3 cellular contexts compared by ENCODE assay signal in genomic region chr7:148686312-148686937, GRCh38.
TF ChIP-seq lines count a peak whose summit lies in the region.

No MANE protein-coding gene starts in this region.

TF ChIP-seq in A549, 52 proteins besides CTCF, POLR2A, EP300 and RAD21 (continues in another document):
- TF ChIP-seq FOSL2 (IDR thresholded peaks at IDR 0.05), result no peak
- no peak for TF ChIP-seq FOSL2 (CRISPR knock-in tag; IDR thresholded peaks at IDR 0.05)
- TF ChIP-seq TP53 (CRISPR knock-in tag; IDR thresholded peaks at IDR 0.05), result no peak
- no peak for TF ChIP-seq TFCP2L1 (CRISPR knock-in tag; IDR thresholded peaks at IDR 0.05)
- TF ChIP-seq EHF (CRISPR knock-in tag; IDR thresholded peaks at IDR 0.05), result no peak
- no peak for TF ChIP-seq HEYL (CRISPR knock-in tag; IDR thresholded peaks at IDR 0.05)
- no peak for TF ChIP-seq HOXA7 (CRISPR knock-in tag; IDR thresholded peaks at IDR 0.05)
- no peak for TF ChIP-seq JUNB (IDR thresholded peaks at IDR 0.05)
- TF ChIP-seq ZSCAN20 (CRISPR knock-in tag; IDR thresholded peaks at IDR 0.05), result no peak
- TF ChIP-seq HES2 (IDR thresholded peaks at IDR 0.05), result no peak
- TF ChIP-seq USF2 (IDR thresholded peaks at IDR 0.05), result no peak
- no peak for TF ChIP-seq RNF2 (IDR thresholded peaks at IDR 0.05; ENCODE audit: borderline replicate concordance, low read depth)
- no peak for TF ChIP-seq KDM5A (IDR thresholded peaks at IDR 0.05)
- TF ChIP-seq PBX3 (IDR thresholded peaks at IDR 0.05), result no peak
- TF ChIP-seq KDM1A (IDR thresholded peaks at IDR 0.05; ENCODE audit: low read depth), result no peak
- no peak for TF ChIP-seq SMC3 (IDR thresholded peaks at IDR 0.05)
- TF ChIP-seq FOSB (CRISPR knock-in tag; IDR thresholded peaks at IDR 0.05), result no peak
- no peak for TF ChIP-seq REST (IDR thresholded peaks at IDR 0.05)

TF ChIP-seq in HCT116, 20 proteins besides CTCF, POLR2A, EP300 and RAD21:
- TF ChIP-seq CEBPB (IDR thresholded peaks at IDR 0.05; ENCODE audit: low read depth) (no peak), YY1 (IDR thresholded peaks at IDR 0.05; ENCODE audit: extremely low read depth, insufficient replicate concordance, low read depth, low read length) (no peak), FOSL1 (IDR thresholded peaks at IDR 0.05; ENCODE audit: low read depth) (no peak), ELF1 (IDR thresholded peaks at IDR 0.05; ENCODE audit: borderline replicate concordance, low read depth) (no peak), EZH2 (IDR thresholded peaks at IDR 0.05) (no peak), MAX (IDR thresholded peaks at IDR 0.05) (no peak), ZNF274 (IDR thresholded peaks at IDR 0.05; ENCODE audit: low read depth, low read length) (no peak), SP1 (IDR thresholded peaks at IDR 0.05; ENCODE audit: low read depth) (no peak), ZFX (IDR thresholded peaks at IDR 0.05) (no peak), REST (IDR thresholded peaks at IDR 0.05; ENCODE audit: low read depth) (no peak), POLR2AphosphoS5 (IDR thresholded peaks at IDR 0.05; ENCODE audit: low read depth, low read length) (no peak), JUND (IDR thresholded peaks at IDR 0.05) (no peak), ZBTB33 (IDR thresholded peaks at IDR 0.05; ENCODE audit: extremely low read depth, insufficient replicate concordance, low read length) (no peak), SIN3A (IDR thresholded peaks at IDR 0.05; ENCODE audit: low read depth) (no peak), SRF (IDR thresholded peaks at IDR 0.05; ENCODE audit: low read depth) (no peak), EGR1 (IDR thresholded peaks at IDR 0.05; ENCODE audit: low read depth) (no peak), TCF7L2 (IDR thresholded peaks at IDR 0.05; ENCODE audit: borderline replicate concordance, extremely low read depth, insufficient read depth, insufficient read length) (no peak), CBX3 (IDR thresholded peaks at IDR 0.05; ENCODE audit: low read depth) (no peak), ATF3 (IDR thresholded peaks at IDR 0.05) (no peak), EZH2phosphoT487 (IDR thresholded peaks at IDR 0.05; ENCODE audit: borderline replicate concordance) (no peak)

TF ChIP-seq in H1, 55 proteins besides CTCF, POLR2A, EP300 and RAD21:
- TF ChIP-seq SIX5 (IDR thresholded peaks at IDR 0.05; ENCODE audit: low read depth, low read length) (no peak), EZH2 (IDR thresholded peaks at IDR 0.05; ENCODE audit: low read depth, low read length, severe bottlenecking) (no peak), SRF (IDR thresholded peaks at IDR 0.05; ENCODE audit: low read depth, low read length) (no peak), BRCA1 (IDR thresholded peaks at IDR 0.05; ENCODE audit: low read depth, low read length) (no peak), TCF12 (IDR thresholded peaks at IDR 0.05; ENCODE audit: low read depth, low read length) (no peak), BCL11A (IDR thresholded peaks at IDR 0.05; ENCODE audit: low read depth in 2 of 2, low read length in 2 of 2) (no peak), CHD2 (IDR thresholded peaks at IDR 0.05; ENCODE audit: low read length) (no peak), PHF8 (conservative IDR thresholded peaks at IDR 0.05; ENCODE audit: low read depth, low read length) (no peak), BACH1 (IDR thresholded peaks at IDR 0.05; ENCODE audit: low read length) (no peak), CTBP2 (IDR thresholded peaks at IDR 0.05; ENCODE audit: borderline replicate concordance, insufficient read depth, insufficient read length, low read length) (no peak), KDM1A (IDR thresholded peaks at IDR 0.05; ENCODE audit: borderline replicate concordance, low read length) (no peak), SUZ12 (IDR thresholded peaks at IDR 0.05; ENCODE audit: low read length) (no peak), GTF2F1 (IDR thresholded peaks at IDR 0.05; ENCODE audit: borderline replicate concordance, low read depth, low read length) (no peak), RBBP5 (IDR thresholded peaks at IDR 0.05; ENCODE audit: borderline replicate concordance, low read depth, low read length) (no peak), RXRA (IDR thresholded peaks at IDR 0.05; ENCODE audit: insufficient read depth, low read depth, low read length) (no peak), NANOG (IDR thresholded peaks at IDR 0.05; ENCODE audit: insufficient read depth, low read depth, low read length, poor library complexity, severe bottlenecking) (no peak), JUND (IDR thresholded peaks at IDR 0.05; ENCODE audit: low read length) (no peak), RFX5 (IDR thresholded peaks at IDR 0.05; ENCODE audit: borderline replicate concordance, low read depth, low read length) (no peak), SP4 (IDR thresholded peaks at IDR 0.05; ENCODE audit: low read length) (no peak), HDAC2 (IDR thresholded peaks at IDR 0.05; ENCODE audit: borderline replicate concordance in 1 of 2, low read depth in 2 of 2, low read length in 2 of 2) (no peak)
